Comparison of ENCODE assay signal across 14 cellular contexts in the genomic region with DNA sequence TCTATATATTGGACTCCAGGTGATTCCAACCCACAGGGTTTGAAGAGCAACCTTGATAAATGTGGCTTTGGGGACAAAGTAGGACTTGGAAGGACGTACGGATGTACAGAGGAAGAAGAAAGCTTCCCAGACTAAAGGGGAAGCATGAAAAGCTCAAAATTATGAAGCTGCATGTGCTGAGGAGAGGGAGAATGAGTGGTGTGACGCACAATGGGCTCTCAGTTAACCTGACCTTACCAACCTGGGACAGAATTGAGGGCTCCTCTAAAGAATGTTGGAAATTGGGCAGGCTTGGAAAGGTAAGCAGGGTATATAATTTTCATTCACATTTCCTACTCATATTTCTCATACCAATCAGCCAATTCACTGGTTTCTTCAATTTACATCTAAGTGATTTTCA. TPM values are rescaled to one million over a fixed set of nuclear protein-coding genes. Genes with fewer than 3 reads are reported as not detected.
DNase-seq lines count a peak whose midpoint lies in the region; ATAC-seq lines count a peak whose summit lies in the region.
"Had no signal": no experiment of that assay in that cellular context is flagged by ENCODE, and none has a peak within 500 bp of the region (broad histone marks: within the 10 kb centered on the region; RNA-seq: fewer than 3 reads in every experiment).

No MANE protein-coding gene starts in this region.

- H3K9me3 Mint-ChIP-seq in activated naive CD4-positive, alpha-beta T cell treated with anti-CD3 and anti-CD28 coated beads for 36 hours, result no peaks in the 10 kb centered on the region
- H3K9me3 Mint-ChIP-seq in memory B cell, result no peaks in the 10 kb centered on the region

- DNase-seq in activated naive CD4-positive, alpha-beta T cell treated with anti-CD3 and anti-CD28 coated beads for 36 hours, result no peak
- DNase-seq in activated naive CD4-positive, alpha-beta T cell (lab: John Stamatoyannopoulos, UW), result no peak
- DNase-seq in memory B cell (ENCODE audit: low spot score in 2 of 2), result no peak
- DNase-seq in HPDE6-E6E7 (ENCODE audit: extremely low spot score), result no peak
- no peak for DNase-seq in AG08395 (ENCODE audit: low spot score)
- DNase-seq in amniotic stem cell (lab: John Stamatoyannopoulos, UW), result no peak
- DNase-seq: ACHN, brain microvascular endothelial cell, NCI-H146, NCI-H69 had no signal

- no peak overlapping the region for H3K4me3 Mint-ChIP-seq in activated naive CD4-positive, alpha-beta T cell treated with anti-CD3 and anti-CD28 coated beads for 36 hours
- peak overlapping the region; percentile 9 for H3K4me3 Mint-ChIP-seq in memory B cell

- no peaks in the 10 kb centered on the region for H3K36me3 Mint-ChIP-seq in activated naive CD4-positive, alpha-beta T cell treated with anti-CD3 and anti-CD28 coated beads for 36 hours (ENCODE audit: low read depth)
- peaks cover 3% of the 10 kb centered on the region for H3K36me3 Mint-ChIP-seq in memory B cell

- CTCF ChIA-PET in activated naive CD4-positive, alpha-beta T cell treated with anti-CD3 and anti-CD28 coated beads for 36 hours (lab: Charles Lee), result no interaction called here

- intact Hi-C loops in activated naive CD4-positive, alpha-beta T cell treated with anti-CD3 and anti-CD28 coated beads for 36 hours (cut with micrococcal nuclease), result loop anchor here (1.0 to 10.0 kb wide), 5 partner anchors 10 to 716 kb away; partner anchors contain the start of gene TIGD2

- peaks cover 3% of the 10 kb centered on the region for H3K27me3 Mint-ChIP-seq in activated naive CD4-positive, alpha-beta T cell treated with anti-CD3 and anti-CD28 coated beads for 36 hours (ENCODE audit: low read depth)
- H3K27me3 Mint-ChIP-seq in memory B cell, result no peaks in the 10 kb centered on the region

- H3K27ac Mint-ChIP-seq in activated naive CD4-positive, alpha-beta T cell treated with anti-CD3 and anti-CD28 coated beads for 36 hours, result peak overlapping the region; percentile 48
- H3K27ac Mint-ChIP-seq in memory B cell, result peak overlapping the region; percentile 92

- ATAC-seq in GM21528 (IDR thresholded peaks at IDR 0.05; ENCODE audit: low FRiP score, unreplicated experiment) (peak; percentile 9), HG03025 (IDR thresholded peaks at IDR 0.05; ENCODE audit: low FRiP score, unreplicated experiment) (peak; percentile 4), memory B cell (ENCODE audit: low read depth) (no peak)
- ATAC-seq: HCT116, Right ventricle myocardium inferior had no signal

- peaks cover 25% of the 10 kb centered on the region for H3K4me1 Mint-ChIP-seq in activated naive CD4-positive, alpha-beta T cell treated with anti-CD3 and anti-CD28 coated beads for 36 hours (ENCODE audit: low read depth)
- H3K4me1 Mint-ChIP-seq in memory B cell, result peaks cover 9% of the 10 kb centered on the region

RNA-seq across cellular contexts. Expression of gene TIGD2, which starts 10.5 kb away (rescaled TPM):
- 1 to 10 TPM; 1.1 to 1.3 TPM for total RNA-seq in activated naive CD4-positive, alpha-beta T cell treated with anti-CD3 and anti-CD28 coated beads for 36 hours

RNA-seq across cellular contexts. Expression of gene FAM13A, which starts 43.9 kb away (rescaled TPM):
- total RNA-seq in activated naive CD4-positive, alpha-beta T cell treated with anti-CD3 and anti-CD28 coated beads for 36 hours, result 1 to 10 TPM; 1.4 to 1.6 TPM
